24 cellular contexts compared by ENCODE assay signal in the genomic region with DNA sequence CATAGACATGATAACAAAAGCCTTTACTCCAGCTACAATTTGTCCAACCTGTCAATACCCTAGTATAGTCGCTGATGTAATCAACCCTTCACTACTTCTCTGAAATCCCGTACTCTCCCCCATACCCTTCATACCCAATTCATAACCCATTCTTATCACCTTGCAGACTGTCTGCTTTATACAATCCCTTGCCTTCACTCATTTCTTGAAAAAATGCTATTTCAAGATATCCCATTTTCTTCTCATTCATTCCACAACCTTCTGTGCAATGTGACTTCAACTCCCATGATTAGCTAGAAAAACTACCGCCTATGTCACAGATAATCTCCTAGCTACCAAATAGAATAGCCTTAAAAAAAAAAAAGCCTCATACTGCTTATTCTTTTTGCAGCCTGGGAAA. TPM values are rescaled to one million over a fixed set of nuclear protein-coding genes. Genes with fewer than 3 reads are reported as not detected.
DNase-seq lines count a peak whose midpoint lies in the region; ATAC-seq, FAIRE-seq and TF ChIP-seq lines count a peak whose summit lies in the region.
"Had no signal": no experiment of that assay in that cellular context is flagged by ENCODE, and none has a peak within 500 bp of the region (broad histone marks: within the 10 kb centered on the region; RNA-seq: fewer than 3 reads in every experiment).

No MANE protein-coding gene starts in this region.

- FAIRE-seq in H54 (lab: Jason Lieb, UNC), result peak; percentile 41
- FAIRE-seq: GM12892 had no signal

- no peak for DNase-seq in activated naive CD8-positive, alpha-beta T cell treated with anti-CD3 and anti-CD28 coated beads for 36 hours
- DNase-seq in H54 (ENCODE audit: insufficient read length, low spot score) (no peak), adrenal gland (no peak), mesothelial cell of epicardium (ENCODE audit: low spot score in 2 of 2, unreplicated experiment in 2 of 2) (no peak)
- DNase-seq in activated CD4-positive, alpha-beta T cell treated with anti-CD3 and anti-CD28 coated beads, Interleukin-2, amount 50 U/mL, for 1 hour, result no peak
- DNase-seq: 8988T; AML-193; C1 segment of cervical spinal cord; CD8-positive, alpha-beta T cell; GOT3; IMR-90; NCI-H1105; NCI-H2029 treated with DMSO at 0.1 percent for 48 hours; NCI-H226; NCI-H510A treated with DMSO at 0.1 percent for 48 hours; NCI-H748 treated with DMSO at 0.1 percent for 48 hours; NK-92 treated with Interleukin-12 subunit alpha and Interleukin-12 subunit beta, amount 100 ng/mL, for 24 hours; Peyer's patch; SJCRH30 had no signal

- no peak for TF ChIP-seq POLR2A in H54 (IDR thresholded peaks at IDR 0.05; ENCODE audit: low read depth, low read length)
- no peak for TF ChIP-seq POLR2A in adrenal gland (IDR thresholded peaks at IDR 0.05)

- intact Hi-C loops in adrenal gland (cut with DNase I), result no loop called here

- H3K27me3 Mint-ChIP-seq in activated naive CD8-positive, alpha-beta T cell, result no peaks in the 10 kb centered on the region
- H3K27me3 Mint-ChIP-seq in activated naive CD8-positive, alpha-beta T cell treated with anti-CD3 and anti-CD28 coated beads for 36 hours, result no peaks in the 10 kb centered on the region
- H3K27me3 Mint-ChIP-seq in mesothelial cell of epicardium (ENCODE audit: low read depth), result no peaks in the 10 kb centered on the region

- WGBS in adrenal gland, 4 donors, result 39 to 50% (median 43%) methylated on average over 3 of the region's 3 CpGs

- H3K4me1 Mint-ChIP-seq in activated naive CD8-positive, alpha-beta T cell (ENCODE audit: low read depth), result peaks cover 9% of the 10 kb centered on the region
- H3K4me1 Mint-ChIP-seq in activated naive CD8-positive, alpha-beta T cell treated with anti-CD3 and anti-CD28 coated beads for 36 hours, result peaks cover 3% of the 10 kb centered on the region
- H3K4me1 Mint-ChIP-seq in mesothelial cell of epicardium, result peaks cover 5% of the 10 kb centered on the region

- TF ChIP-seq CTCF in adrenal gland (IDR thresholded peaks at IDR 0.05), result no peak
- no peak for TF ChIP-seq CTCF in mesothelial cell of epicardium (IDR thresholded peaks at IDR 0.05; ENCODE audit: unreplicated experiment)

- no peaks in the 10 kb centered on the region for H3K27me3 ChIP-seq in adrenal gland
- H3K27me3 ChIP-seq: Peyer's patch, SJCRH30 had no signal

- H3K9me3 Mint-ChIP-seq in activated naive CD8-positive, alpha-beta T cell (ENCODE audit: low read depth), result no peaks in the 10 kb centered on the region
- H3K9me3 Mint-ChIP-seq in activated naive CD8-positive, alpha-beta T cell treated with anti-CD3 and anti-CD28 coated beads for 36 hours, result no peaks in the 10 kb centered on the region
- no peaks in the 10 kb centered on the region for H3K9me3 Mint-ChIP-seq in mesothelial cell of epicardium
- H3K9me3 Mint-ChIP-seq: CD8-positive, alpha-beta T cell had no signal

- ATAC-seq in HG03175 (IDR thresholded peaks at IDR 0.05; ENCODE audit: unreplicated experiment) (no peak), HG03460 (IDR thresholded peaks at IDR 0.05; ENCODE audit: unreplicated experiment) (no peak)
- ATAC-seq: CD8-positive, alpha-beta T cell; HCT116 had no signal

- H3K4me3 ChIP-seq in adrenal gland, result no peak overlapping the region
- H3K4me3 ChIP-seq: Peyer's patch, SJCRH30 had no signal

- H3K4me1 ChIP-seq in adrenal gland (replicated peaks in 1 of 2), result peaks cover 40 to 41% of the 10 kb centered on the region in 2 donors
- H3K4me1 ChIP-seq: Peyer's patch, SJCRH30 had no signal

- H3K27ac ChIP-seq in adrenal gland, result peak overlapping the region in 3 of 5 donors; percentile 22 to 72 (median 45)
- H3K27ac ChIP-seq: Peyer's patch, SJCRH30 had no signal

- H3K36me3 ChIP-seq in adrenal gland (replicated peaks in 1 of 2), result peaks cover 0 to 10% of the 10 kb centered on the region in 2 donors

- peaks cover 30% of the 10 kb centered on the region for H3K36me3 Mint-ChIP-seq in activated naive CD8-positive, alpha-beta T cell
- H3K36me3 Mint-ChIP-seq in activated naive CD8-positive, alpha-beta T cell treated with anti-CD3 and anti-CD28 coated beads for 36 hours, result peaks cover 25% of the 10 kb centered on the region
- peaks cover 24% of the 10 kb centered on the region for H3K36me3 Mint-ChIP-seq in mesothelial cell of epicardium

- H3K27ac Mint-ChIP-seq in activated naive CD8-positive, alpha-beta T cell, result peak overlapping the region; percentile 51
- H3K27ac Mint-ChIP-seq in activated naive CD8-positive, alpha-beta T cell treated with anti-CD3 and anti-CD28 coated beads for 36 hours, result no peak overlapping the region
- peak overlapping the region; percentile 2 for H3K27ac Mint-ChIP-seq in mesothelial cell of epicardium
- H3K27ac Mint-ChIP-seq: CD8-positive, alpha-beta T cell had no signal

- H3K4me3 Mint-ChIP-seq in activated naive CD8-positive, alpha-beta T cell, result no peak overlapping the region
- H3K4me3 Mint-ChIP-seq in activated naive CD8-positive, alpha-beta T cell treated with anti-CD3 and anti-CD28 coated beads for 36 hours, result no peak overlapping the region
- no peak overlapping the region for H3K4me3 Mint-ChIP-seq in mesothelial cell of epicardium
- H3K4me3 Mint-ChIP-seq: CD8-positive, alpha-beta T cell had no signal

- no peaks in the 10 kb centered on the region for H3K9me3 ChIP-seq in adrenal gland (replicated peaks in 1 of 3)
- H3K9me3 ChIP-seq: Peyer's patch, SJCRH30 had no signal

RNA-seq across cellular contexts. Expression of a gene that starts 49.5 kb away (rescaled TPM):
- total RNA-seq in activated naive CD8-positive, alpha-beta T cell treated with anti-CD3 and anti-CD28 coated beads for 36 hours, result 10 to 100 TPM; 53.5 to 55.0 TPM
- 100 to 1,000 TPM in 7 of 8 donors, 10 to 100 TPM in 1; 66.7 to 180 (median 114) TPM for total RNA-seq in adrenal gland
- 10 to 100 TPM; 31.7 to 83.3 (median 34.7) TPM for polyA plus RNA-seq in adrenal gland
- total RNA-seq in mesothelial cell of epicardium, result 50.3 to 53.4 TPM (median 52.5 TPM) in 3 replicates
